In the genomic region with DNA sequence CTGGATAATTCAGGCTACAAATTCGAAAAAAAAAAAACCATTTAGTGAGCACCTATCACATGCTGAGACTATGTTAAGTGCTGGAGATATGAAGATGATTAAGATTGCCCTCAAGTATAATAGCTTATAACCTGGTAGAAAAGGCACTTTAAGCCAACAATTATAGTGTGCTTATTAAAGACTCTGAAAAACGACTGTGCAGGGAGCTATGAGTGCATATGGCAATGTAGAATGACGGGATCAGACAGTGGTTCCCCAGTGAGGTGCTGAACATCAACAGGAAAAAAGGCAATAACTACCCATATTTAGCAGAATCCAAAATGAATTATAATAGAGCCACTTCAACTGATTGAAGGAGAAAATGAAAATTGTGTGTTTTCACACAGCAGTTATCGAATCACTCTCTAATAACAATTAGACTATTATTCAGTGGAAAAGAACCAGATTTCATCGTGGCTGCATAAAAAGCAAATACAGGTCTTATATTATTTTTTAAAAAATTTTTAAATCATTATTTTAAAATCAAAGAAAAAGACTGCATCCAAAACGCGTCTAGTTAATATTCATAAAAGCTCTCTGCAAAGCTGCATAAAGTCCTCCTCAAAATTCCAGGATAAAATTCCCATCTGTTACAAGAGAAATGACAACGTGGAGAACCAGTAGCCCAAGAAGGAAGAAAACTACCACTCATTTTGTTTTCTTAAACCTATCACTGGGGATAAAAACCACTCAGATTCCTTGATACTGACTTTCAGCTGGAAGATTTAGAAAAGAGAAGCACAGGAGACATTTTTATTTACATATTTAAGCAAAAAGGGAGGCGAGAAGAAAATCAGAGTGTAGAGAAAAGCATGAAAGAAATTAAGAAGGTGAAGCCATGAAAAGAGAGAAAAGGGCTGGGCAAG, we compare ENCODE assay signal across 8 cellular contexts. TPM values are rescaled to one million over a fixed set of nuclear protein-coding genes. Genes with fewer than 3 reads are reported as not detected.
DNase-seq lines count a peak whose midpoint lies in the region; ATAC-seq, FAIRE-seq and TF ChIP-seq lines count a peak whose summit lies in the region.

No MANE protein-coding gene starts in this region.

- intact Hi-C loops in activated B cell treated with CpG ODN at 0.5 μM for 24 hours (cut with micrococcal nuclease), result loop anchor here (2.0 to 10.0 kb wide), 4 partner anchors 130 to 858 kb away; a partner anchor contains a TSS

- H3K4me3 Mint-ChIP-seq in activated T-cell treated with anti-CD3 and anti-CD28 coated beads, Interleukin-2, amount 50 U/mL, for 72 hours, result peak overlapping the region; percentile 94 to 98
- peak overlapping the region; percentile 100 for H3K4me3 Mint-ChIP-seq in activated B cell treated with CpG ODN at 0.5 μM for 24 hours
- peak overlapping the region; percentile 95 to 96 for H3K4me3 Mint-ChIP-seq in stimulated activated naive CD8-positive, alpha-beta T cell treated with anti-CD3 and anti-CD28 coated beads, Interleukin-15, amount 100 ng/mL, for 72 hours

- H3K27ac Mint-ChIP-seq in activated T-cell treated with anti-CD3 and anti-CD28 coated beads, Interleukin-2, amount 50 U/mL, for 72 hours, result peak overlapping the region; percentile 100
- peak overlapping the region; percentile 98 for H3K27ac Mint-ChIP-seq in activated B cell treated with CpG ODN at 0.5 μM for 24 hours
- H3K27ac Mint-ChIP-seq in stimulated activated naive CD8-positive, alpha-beta T cell treated with anti-CD3 and anti-CD28 coated beads, Interleukin-15, amount 100 ng/mL, for 72 hours, result peak overlapping the region; percentile 98 to 99

- POLR2A ChIA-PET in activated B cell treated with CpG ODN at 0.5 μM for 24 hours (lab: Charles Lee), result interaction anchor here (0.6 to 0.7 kb wide), 4 partner anchors 133 to 383 kb away, joined by 3 to 8 read pairs (median 4); no protein-coding TSS in a partner anchor

- FAIRE-seq in H54 (lab: Jason Lieb, UNC), result no peak

- peaks cover 33% of the 10 kb centered on the region for H3K4me1 Mint-ChIP-seq in activated T-cell treated with anti-CD3 and anti-CD28 coated beads, Interleukin-2, amount 50 U/mL, for 72 hours (ENCODE audit: low read depth)
- H3K4me1 Mint-ChIP-seq in activated B cell treated with CpG ODN at 0.5 μM for 24 hours, result peaks cover 29% of the 10 kb centered on the region
- peaks cover 20% of the 10 kb centered on the region for H3K4me1 Mint-ChIP-seq in stimulated activated naive CD8-positive, alpha-beta T cell treated with anti-CD3 and anti-CD28 coated beads, Interleukin-15, amount 100 ng/mL, for 72 hours

- H3K36me3 Mint-ChIP-seq in activated T-cell treated with anti-CD3 and anti-CD28 coated beads, Interleukin-2, amount 50 U/mL, for 72 hours (ENCODE audit: insufficient read depth in 2 of 2), result peaks cover 3 to 8% of the 10 kb centered on the region in 2 donors
- H3K36me3 Mint-ChIP-seq in activated B cell treated with CpG ODN at 0.5 μM for 24 hours (ENCODE audit: low read depth), result peaks cover 11% of the 10 kb centered on the region

- DNase-seq in activated T-cell treated with anti-CD3 and anti-CD28 coated beads, Interleukin-2, amount 50 U/mL, for 72 hours, result no peak
- no peak for DNase-seq in activated T-cell treated with anti-CD3 and anti-CD28 coated beads for 4 hours
- no peak for DNase-seq in activated B cell treated with CpG ODN at 0.5 μM for 24 hours
- DNase-seq in stimulated activated naive CD8-positive, alpha-beta T cell treated with anti-CD3 and anti-CD28 coated beads, Interleukin-15, amount 100 ng/mL, for 72 hours, result no peak
- no peak for DNase-seq in H54 (ENCODE audit: insufficient read length, low spot score)

- no peaks in the 10 kb centered on the region for H3K9me3 Mint-ChIP-seq in activated T-cell treated with anti-CD3 and anti-CD28 coated beads, Interleukin-2, amount 50 U/mL, for 72 hours
- H3K9me3 Mint-ChIP-seq in activated B cell treated with CpG ODN at 0.5 μM for 24 hours, result no peaks in the 10 kb centered on the region
- H3K9me3 Mint-ChIP-seq in stimulated activated naive CD8-positive, alpha-beta T cell treated with anti-CD3 and anti-CD28 coated beads, Interleukin-15, amount 100 ng/mL, for 72 hours, result no peaks in the 10 kb centered on the region

- no peak for TF ChIP-seq CTCF in activated B cell treated with CpG ODN at 0.5 μM for 24 hours (IDR thresholded peaks at IDR 0.05)

- ATAC-seq in activated T-cell treated with anti-CD3 and anti-CD28 coated beads, Interleukin-2, amount 50 U/mL, for 72 hours (replicated peaks in 1 of 2), result no peak
- no peak for ATAC-seq in activated B cell treated with CpG ODN at 0.5 μM for 24 hours (ENCODE audit: low read depth)
- ATAC-seq in stimulated activated naive CD8-positive, alpha-beta T cell treated with anti-CD3 and anti-CD28 coated beads, Interleukin-15, amount 100 ng/mL, for 72 hours, result no peak
- no peak for ATAC-seq in HG02623 (IDR thresholded peaks at IDR 0.05; ENCODE audit: unreplicated experiment)
- no peak for ATAC-seq in HG03439 (IDR thresholded peaks at IDR 0.05; ENCODE audit: unreplicated experiment)

- CTCF ChIA-PET in activated B cell treated with CpG ODN at 0.5 μM for 24 hours (lab: Charles Lee), result interaction anchor here (1.3 kb wide), 1 partner anchor 420 kb away, joined by 4 read pairs; a partner anchor contains a TSS

- H3K4me3 ChIP-seq in iPS-11a (ENCODE audit: low read depth, low read length), result peak overlapping the region; percentile 90

- H3K27me3 Mint-ChIP-seq in activated T-cell treated with anti-CD3 and anti-CD28 coated beads, Interleukin-2, amount 50 U/mL, for 72 hours (ENCODE audit: low read depth), result no peaks in the 10 kb centered on the region
- peaks cover 6% of the 10 kb centered on the region for H3K27me3 Mint-ChIP-seq in activated B cell treated with CpG ODN at 0.5 μM for 24 hours
- no peaks in the 10 kb centered on the region for H3K27me3 Mint-ChIP-seq in stimulated activated naive CD8-positive, alpha-beta T cell treated with anti-CD3 and anti-CD28 coated beads, Interleukin-15, amount 100 ng/mL, for 72 hours

- no peak for TF ChIP-seq POLR2A in H54 (IDR thresholded peaks at IDR 0.05; ENCODE audit: low read depth, low read length)

RNA-seq across cellular contexts. Expression of a gene that starts 1.1 kb away (rescaled TPM):
- 10 to 100 TPM; 36.3 to 40.1 TPM for total RNA-seq in activated T-cell treated with anti-CD3 and anti-CD28 coated beads, Interleukin-2, amount 50 U/mL, for 72 hours
- total RNA-seq in activated B cell treated with CpG ODN at 0.5 μM for 24 hours, result 22.6 and 25.1 TPM in 2 replicates
